ENCODE assay signal across 10 cellular contexts in the genomic region with DNA sequence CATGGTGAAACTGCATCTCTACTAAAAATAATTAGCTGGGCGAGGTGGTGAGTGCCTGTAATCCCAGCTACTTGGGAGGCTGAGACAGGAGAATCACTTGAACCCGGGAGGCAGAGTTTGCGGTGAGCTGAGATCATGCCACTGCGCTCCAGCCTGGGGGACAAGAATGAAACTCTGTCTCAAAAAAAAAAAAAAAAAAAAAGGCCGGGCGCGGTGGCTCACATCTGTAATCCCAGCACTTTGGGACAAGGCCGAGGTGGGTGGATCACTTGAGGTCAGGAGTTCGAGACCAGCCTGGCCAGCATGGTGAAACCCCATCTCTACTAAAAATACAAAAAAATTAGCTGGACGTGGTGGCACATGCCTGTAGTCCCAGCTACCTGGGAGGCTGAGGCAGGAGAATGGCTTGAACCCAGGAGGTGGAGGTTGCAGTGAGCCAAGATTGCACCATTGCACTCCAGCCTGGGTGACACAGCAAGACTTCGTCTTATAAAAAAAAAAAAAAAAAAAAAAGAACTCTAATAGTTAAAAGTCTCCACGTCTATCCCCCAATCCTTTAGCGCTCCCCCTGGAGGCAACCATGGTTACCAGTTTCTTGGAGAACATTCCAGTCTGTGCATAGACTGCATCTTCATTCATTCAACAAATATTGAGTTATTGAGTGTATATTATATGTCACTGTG. TPM values are rescaled to one million over a fixed set of nuclear protein-coding genes. Genes with fewer than 3 reads are reported as not detected.
DNase-seq lines count a peak whose midpoint lies in the region; ATAC-seq, FAIRE-seq and TF ChIP-seq lines count a peak whose summit lies in the region.
"Not testable (repeated sequence)": the region's sequence is repeated elsewhere in the genome, so short reads cannot be mapped to it uniquely, and the experiment has no call there.
"Had no signal": no experiment of that assay in that cellular context is flagged by ENCODE, and none has a peak within 500 bp of the region (broad histone marks: within the 10 kb centered on the region; RNA-seq: fewer than 3 reads in every experiment).

No MANE protein-coding gene starts in this region.

- H3K18ac ChIP-seq in mesenchymal stem cell (ENCODE audit: low read depth in 1 of 2, low read length in 2 of 2), result not testable (repeated sequence)

- H3K9ac ChIP-seq in BLaER1 treated with 17β-estradiol and CSF1 and Interleukin-3, amounts not matched to agents 10 nM and 100 nM, result 0 out of 22 replicates have a peak overlapping the region, but pooled peaks of 2 of the 11 experiments have one; percentile 3 to 24
- H3K9ac ChIP-seq in SK-N-SH; GM12878 (ENCODE audit: control insufficient read depth, insufficient read depth, low read length): not testable (repeated sequence)
- H3K9ac ChIP-seq in mesenchymal stem cell (ENCODE audit: low read length), result peak overlapping the region; percentile 30

- not testable (repeated sequence) for H3K4me3 ChIP-seq in BLaER1 treated with 17β-estradiol and CSF1 and Interleukin-3, amounts not matched to agents 10 nM and 100 nM; SK-N-SH (ENCODE audit: low read depth in 2 of 2, low read length in 1 of 2); GM12878; mesenchymal stem cell (ENCODE audit: insufficient read depth in 1 of 2, low read depth in 1 of 2, low read length in 2 of 2); stomach

- H2AK5ac ChIP-seq in mesenchymal stem cell (ENCODE audit: low read length, severe bottlenecking), result not testable (repeated sequence)

- intact Hi-C loops in GM12878 (cut with micrococcal nuclease; ENCODE audit: unreplicated experiment); stomach (cut with DNase I; ENCODE audit: low total_unique reads): not testable (repeated sequence)

- TF ChIP-seq POLR2A in GM12878 (IDR thresholded peaks at IDR 0.05; ENCODE audit: low read depth, low read length); stomach (IDR thresholded peaks at IDR 0.05): not testable (repeated sequence)

- DNase-seq in HCEC 1CT, result peak; percentile 78
- DNase-seq in NCI-H2227 treated with DMSO at 0.1 percent for 48 hours (lab: John Stamatoyannopoulos, UW), result peak; percentile 17
- not testable (repeated sequence) for DNase-seq in SK-N-SH; GM12878 (ENCODE audit: low read depth, low spot score)
- peak; percentile 76 for DNase-seq in fibroblast of the conjunctiva (ENCODE audit: low read depth)
- peak; percentile 89 for DNase-seq in mesenchymal stem cell
- DNase-seq in stomach, result peak; percentile 59

- H2AFZ ChIP-seq in SK-N-SH (ENCODE audit: low read depth); GM12878 (ENCODE audit: control insufficient read depth, low read depth, low read length); mesenchymal stem cell (ENCODE audit: low read depth, low read length): not testable (repeated sequence)

- TF ChIP-seq RAD21 in SK-N-SH (IDR thresholded peaks at IDR 0.05; ENCODE audit: low read length), result peak; percentile 39; the same call in 1 of the 2 replicates
- not testable (repeated sequence) for TF ChIP-seq RAD21 in GM12878 (IDR thresholded peaks at IDR 0.05; ENCODE audit: insufficient read depth, low read depth, low read length)

- WGBS in SK-N-SH (ENCODE audit: low lambda C conversion rate), result 69% methylated on average over 13 of the region's 13 CpGs
- WGBS in GM12878 (ENCODE audit: insufficient coverage, insufficient replicate concordance, low lambda C conversion rate, missing lambda C conversion rate), result 63% methylated on average over 10 of the region's 13 CpGs
- 71% methylated on average over 5 of the region's 13 CpGs for WGBS in mesenchymal stem cell
- WGBS in stomach, 5 donors, result 53 to 66% (median 57%) methylated on average over 12 to 13 of the region's 13 CpGs

- H2BK5ac ChIP-seq in mesenchymal stem cell (ENCODE audit: low read depth, low read length, poor library complexity, severe bottlenecking), result not testable (repeated sequence)

- H3K14ac ChIP-seq in mesenchymal stem cell (ENCODE audit: low read length in 2 of 2), result not testable (repeated sequence)

- CTCF ChIA-PET in SK-N-SH (lab: Yijun Ruan, JAX), result interaction anchor here (0.7 to 14.0 kb wide), 15 partner anchors 19 to 326 kb away, joined by 3 to 640 read pairs (median 5); partner anchors contain the start of genes ADAM15, CKS1B, FLAD1 and PBXIP1
- CTCF ChIA-PET in GM12878 (lab: Yijun Ruan, JAX), result interaction anchor here (0.6 to 11.0 kb wide), 9 partner anchors 17 to 436 kb away, joined by 3 to 226 read pairs (median 3); partner anchors contain the start of genes ADAM15, CKS1B, FLAD1 and PBXIP1

- not testable (repeated sequence) for H3K9me3 ChIP-seq in BLaER1 treated with 17β-estradiol and CSF1 and Interleukin-3, amounts not matched to agents 10 nM and 100 nM (replicated peaks in 1 of 11); SK-N-SH; GM12878 (replicated peaks; ENCODE audit: control insufficient read depth, insufficient read depth, low read length); mesenchymal stem cell (ENCODE audit: control insufficient read depth, low read length); stomach

- H3K79me1 ChIP-seq in mesenchymal stem cell (replicated peaks; ENCODE audit: low read length, poor library complexity, severe bottlenecking), result not testable (repeated sequence)

- peaks cover 0 to 10% (median 4%) of the 10 kb centered on the region in 11 experiments; a peak in 9 of 22 replicates for H4K20me1 ChIP-seq in BLaER1 treated with 17β-estradiol and CSF1 and Interleukin-3, amounts not matched to agents 10 nM and 100 nM
- H4K20me1 ChIP-seq in SK-N-SH (ENCODE audit: insufficient read depth); GM12878 (ENCODE audit: control insufficient read depth, insufficient read depth): not testable (repeated sequence)

- peaks cover 67 to 81% (median 77%) of the 10 kb centered on the region in 10 experiments for H3K4me1 ChIP-seq in BLaER1 treated with 17β-estradiol and CSF1 and Interleukin-3, amounts not matched to agents 10 nM and 100 nM
- H3K4me1 ChIP-seq in SK-N-SH (ENCODE audit: control insufficient read depth in 1 of 2, insufficient read depth in 2 of 2, low read depth in 1 of 2, low read length in 1 of 2) (peaks cover 13 to 27% of the 10 kb centered on the region in 2 experiments), GM12878 (ENCODE audit: control insufficient read depth, insufficient read depth, low read length) (peaks cover 12% of the 10 kb centered on the region), mesenchymal stem cell (ENCODE audit: control insufficient read depth, insufficient read depth, low read depth, low read length) (peaks cover 27% of the 10 kb centered on the region), stomach (peaks cover 25 to 51% (median 33%) of the 10 kb centered on the region in 4 donors)

- H3F3A ChIP-seq in SK-N-SH (replicated peaks; ENCODE audit: insufficient read depth), result peaks cover 14% of the 10 kb centered on the region

- not testable (repeated sequence) for ATAC-seq in GM12878

- TF ChIP-seq CTCF in SK-N-SH (IDR thresholded peaks at IDR 0.05) (peak; percentile 67), GM12878 (IDR thresholded peaks at IDR 0.05 in 2 of 3, conservative IDR thresholded peaks at IDR 0.05 in 1 of 3; ENCODE audit: control insufficient read depth in 2 of 3, extremely low read depth in 1 of 3, insufficient read depth in 1 of 3, low read depth in 3 of 3, low read length in 3 of 3) (peak in 1 of 3 experiments; percentile 28; a peak in 3 of 6 replicates), stomach (IDR thresholded peaks at IDR 0.05) (peak in 3 of 7 experiments; percentile 28 to 39 (median 30))

- H4K91ac ChIP-seq in mesenchymal stem cell (ENCODE audit: low read length), result not testable (repeated sequence)

- H3K9me2 ChIP-seq in SK-N-SH, result not testable (repeated sequence)

- TF ChIP-seq EP300 in SK-N-SH (IDR thresholded peaks at IDR 0.05; ENCODE audit: borderline replicate concordance in 1 of 2, low read depth in 1 of 2, low read length in 1 of 2), result peak in 1 of 2 experiments; percentile 11; a peak in 1 of 4 replicates
- TF ChIP-seq EP300 in GM12878 (IDR thresholded peaks at IDR 0.05; ENCODE audit: borderline replicate concordance in 1 of 2, control insufficient read depth in 1 of 2, low read depth in 2 of 2, low read length in 2 of 2); stomach (IDR thresholded peaks at IDR 0.05): not testable (repeated sequence)

- not testable (repeated sequence) for BruUV-seq in GM12878 (replicated peaks; lab: Mats Ljungman, UMichigan)

- H2BK15ac ChIP-seq in mesenchymal stem cell (ENCODE audit: low read depth, poor library complexity, severe bottlenecking), result not testable (repeated sequence)

- H3K36me3 ChIP-seq in BLaER1 treated with 17β-estradiol and CSF1 and Interleukin-3, amounts not matched to agents 10 nM and 100 nM, result peaks cover 5 to 23% (median 13%) of the 10 kb centered on the region in 11 experiments
- not testable (repeated sequence) for H3K36me3 ChIP-seq in SK-N-SH (replicated peaks in 1 of 2; ENCODE audit: control insufficient read depth in 1 of 2, insufficient read depth in 2 of 2, low read length in 1 of 2); GM12878 (ENCODE audit: control insufficient read depth in 2 of 2, insufficient read depth in 2 of 2, low read length in 1 of 2)
- H3K36me3 ChIP-seq in mesenchymal stem cell (ENCODE audit: control insufficient read depth in 1 of 2, insufficient read depth in 2 of 2, low read depth in 1 of 2, low read length in 2 of 2) (peaks cover 10 to 14% of the 10 kb centered on the region in 2 experiments), stomach (peaks cover 0 to 25% (median 21%) of the 10 kb centered on the region in 4 donors)

- FAIRE-seq in GM12878 (lab: Jason Lieb, UNC), result not testable (repeated sequence)

- not testable (repeated sequence) for H3K23ac ChIP-seq in mesenchymal stem cell (ENCODE audit: low read length in 2 of 2)

- peak overlapping the region in 6 of 11 experiments; percentile 6 to 48 (median 30); a peak in 6 of 22 replicates for H3K27ac ChIP-seq in BLaER1 treated with 17β-estradiol and CSF1 and Interleukin-3, amounts not matched to agents 10 nM and 100 nM
- not testable (repeated sequence) for H3K27ac ChIP-seq in SK-N-SH (ENCODE audit: low read depth in 2 of 2, low read length in 1 of 2); GM12878 (ENCODE audit: control insufficient read depth, insufficient read depth); mesenchymal stem cell (ENCODE audit: low read length, poor library complexity, severe bottlenecking); stomach

- SMC1A ChIA-PET in GM12878 (lab: Charles Lee; ENCODE audit: uncharacterized antibody, unreplicated experiment), result interaction anchor here (0.7 to 8.1 kb wide), 9 partner anchors 12 to 1071 kb away, joined by 3 to 69 read pairs (median 4); partner anchors contain the start of genes CKS1B, FLAD1 and PBXIP1

- H2BK12ac ChIP-seq in mesenchymal stem cell (ENCODE audit: low read length in 2 of 2), result not testable (repeated sequence)

- H3K4me2 ChIP-seq in BLaER1 treated with 17β-estradiol and CSF1 and Interleukin-3, amounts not matched to agents 10 nM and 100 nM, result peak overlapping the region; percentile 42 to 100 (median 59); a peak in 20 of 22 replicates
- not testable (repeated sequence) for H3K4me2 ChIP-seq in SK-N-SH; GM12878 (ENCODE audit: control insufficient read depth, insufficient read depth); mesenchymal stem cell (ENCODE audit: low read length, poor library complexity, severe bottlenecking)

- H3K79me2 ChIP-seq in SK-N-SH (ENCODE audit: insufficient read depth); GM12878 (ENCODE audit: control insufficient read depth, insufficient read depth, low read length): not testable (repeated sequence)

- not testable (repeated sequence) for H2BK120ac ChIP-seq in mesenchymal stem cell (ENCODE audit: low read depth, low read length)

- RAD21 ChIA-PET in GM12878 (lab: Charles Lee; ENCODE audit: unreplicated experiment), result interaction anchor here (0.7 to 1.4 kb wide), 2 partner anchors 25 to 26 kb away, joined by 5 to 6 read pairs; partner anchors contain the start of gene SHC1

- H3K4ac ChIP-seq in mesenchymal stem cell (ENCODE audit: low read depth in 1 of 2, low read length in 2 of 2), result not testable (repeated sequence)

- in situ Hi-C loops in GM12878 (cut with MboI), result not testable (repeated sequence)

- POLR2A ChIA-PET in SK-N-SH (lab: Yijun Ruan, JAX), result interaction anchor here (1.2 to 3.9 kb wide), 4 partner anchors 16 to 34 kb away, joined by 3 to 16 read pairs (median 5); partner anchors contain the start of genes PYGO2 and SHC1
- POLR2A ChIA-PET in GM12878 (lab: Charles Lee), result interaction anchor here (0.6 to 3.4 kb wide), 8 partner anchors 12 to 509 kb away, joined by 3 to 13 read pairs (median 6); partner anchors contain the start of genes FLAD1 and PBXIP1

- H3K27me3 ChIP-seq in BLaER1 treated with 17β-estradiol and CSF1 and Interleukin-3, amounts not matched to agents 10 nM and 100 nM; SK-N-SH (ENCODE audit: insufficient read depth); GM12878 (replicated peaks in 1 of 2; ENCODE audit: control insufficient read depth in 2 of 2, insufficient read depth in 2 of 2, low read length in 1 of 2); mesenchymal stem cell (ENCODE audit: control insufficient read depth in 1 of 2, insufficient read depth in 1 of 2, low read length in 2 of 2); stomach: not testable (repeated sequence)

- H4K8ac ChIP-seq in mesenchymal stem cell (ENCODE audit: low read length), result not testable (repeated sequence)

RNA-seq across cellular contexts. Expression of gene LENEP, which starts 2.1 kb away (rescaled TPM):
- polyA plus RNA-seq in SK-N-SH (2012; rRNA removed) (0.26 TPM in 1 of 2 replicates, not detected in the other), GM12878 (2011; rRNA removed) (not detected in 2 replicates), GM12878 (2014; fragmentation: Illumina TruSeq; extraction: Trizol) (not detected in 2 replicates), GM12878 (2014; fragmentation: Nextera tagmentation; extraction: Ambion mirVana) (not detected), GM12878 (2014; rRNA removed) (not detected in 2 replicates), GM12878 (2016; fragmentation: Nextera tagmentation; extraction: Ambion mirVana) (not detected), stomach (not detected)
- not detected in 2 replicates for polyA plus RNA-seq in SK-N-SH (2012; cell fraction: cytosol; rRNA removed)
- polyA plus RNA-seq in SK-N-SH (2012; cell fraction: nucleus; rRNA removed), result 0.13 and 0.40 TPM in 2 replicates
- total RNA-seq in GM12878 (2013; cell fraction: nucleolus; rRNA removed), result 2.4 and 3.5 TPM in 2 replicates
- total RNA-seq in GM12878 (2014; rRNA removed) (0.93 and 1.1 TPM in 2 replicates), GM12878 (2014; rRNA removed; fragmentation: Illumina TruSeq; extraction: Trizol) (0.27 and 0.88 TPM in 2 replicates), GM12878 (2021) (0.40 and 0.64 TPM in 2 replicates), stomach (10 to 100 TPM in 1 of 5 donors, 1 to 10 TPM in 1, not detected in 3; 1.1 to 11.6 TPM)
- not detected for polyA plus RNA-seq in GM12878 (2011; ENCODE audit: low read depth)
- not detected in 2 replicates for polyA plus RNA-seq in GM12878 (2011; cell fraction: cytosol; rRNA removed)
- polyA plus RNA-seq in GM12878 (2011; cell fraction: nucleus; rRNA removed), result 0.25 and 0.92 TPM in 2 replicates
- polyA plus RNA-seq in GM12878 (2012), result not detected in 2 replicates
- 2.0 and 2.7 TPM in 2 replicates for polyA minus RNA-seq in GM12878 (2011; rRNA and poly(A)+ RNA removed)
- polyA minus RNA-seq in GM12878 (2011; cell fraction: cytosol; rRNA and poly(A)+ RNA removed), result not detected in 2 replicates
- polyA minus RNA-seq in GM12878 (2011; cell fraction: nucleus; rRNA and poly(A)+ RNA removed), result 2.2 and 3.1 TPM in 2 replicates
- not detected for polyA plus RNA-seq in mesenchymal stem cell (2013, experiment 1 of 2)
- polyA plus RNA-seq in mesenchymal stem cell (2013, experiment 2 of 2), result not detected
- total RNA-seq: subcutaneous adipose tissue had no signal
- polyA plus RNA-seq: IgD-negative memory B cell had no signal

RNA-seq across cellular contexts. Expression of gene ZBTB7B, which starts 7.2 kb away (rescaled TPM):
- polyA plus RNA-seq in SK-N-SH (2012; rRNA removed) (15.7 and 22.1 TPM in 2 replicates), GM12878 (2011; rRNA removed) (9.1 and 20.6 TPM in 2 replicates), GM12878 (2014; fragmentation: Illumina TruSeq; extraction: Trizol) (2.8 and 9.2 TPM in 2 replicates), GM12878 (2014; fragmentation: Nextera tagmentation; extraction: Ambion mirVana) (under 1 TPM; 0.11 to 0.13 TPM), GM12878 (2014; rRNA removed) (33.0 and 33.5 TPM in 2 replicates), GM12878 (2016; fragmentation: Nextera tagmentation; extraction: Ambion mirVana) (1 to 10 TPM; 2.6 to 3.1 TPM), stomach (10 to 100 TPM; 29.6 to 39.5 (median 35.6) TPM)
- polyA plus RNA-seq in SK-N-SH (2012; cell fraction: cytosol; rRNA removed), result 5.6 and 9.5 TPM in 2 replicates
- 51.6 and 52.3 TPM in 2 replicates for polyA plus RNA-seq in SK-N-SH (2012; cell fraction: nucleus; rRNA removed)
- 35.3 and 35.9 TPM in 2 replicates for total RNA-seq in GM12878 (2013; cell fraction: nucleolus; rRNA removed)
- total RNA-seq in GM12878 (2014; rRNA removed) (26.8 and 28.1 TPM in 2 replicates), GM12878 (2014; rRNA removed; fragmentation: Illumina TruSeq; extraction: Trizol) (13.1 and 13.4 TPM in 2 replicates), GM12878 (2021) (42.0 and 44.9 TPM in 2 replicates), stomach (100 to 1,000 TPM in 1 of 5 donors, 10 to 100 TPM in 4; 32.3 to 134 (median 53.9) TPM)
- 3.9 TPM for polyA plus RNA-seq in GM12878 (2011; ENCODE audit: low read depth)
- polyA plus RNA-seq in GM12878 (2011; cell fraction: cytosol; rRNA removed), result 34.7 and 44.3 TPM in 2 replicates
- polyA plus RNA-seq in GM12878 (2011; cell fraction: nucleus; rRNA removed), result 81.0 and 98.7 TPM in 2 replicates
- 20.8 and 23.8 TPM in 2 replicates for polyA plus RNA-seq in GM12878 (2012)
- polyA minus RNA-seq in GM12878 (2011; rRNA and poly(A)+ RNA removed), result 12.2 and 29.8 TPM in 2 replicates
- polyA minus RNA-seq in GM12878 (2011; cell fraction: cytosol; rRNA and poly(A)+ RNA removed), result 14.4 and 19.2 TPM in 2 replicates
- polyA minus RNA-seq in GM12878 (2011; cell fraction: nucleus; rRNA and poly(A)+ RNA removed), result 14.1 and 24.6 TPM in 2 replicates
- polyA plus RNA-seq in mesenchymal stem cell (2013, experiment 1 of 2), result 18.3 TPM
- 18.3 TPM for polyA plus RNA-seq in mesenchymal stem cell (2013, experiment 2 of 2)

RNA-seq across cellular contexts. Expression of gene FLAD1, which starts 12.3 kb away (rescaled TPM):
- polyA plus RNA-seq in SK-N-SH (2012; rRNA removed) (50.8 and 56.2 TPM in 2 replicates), GM12878 (2011; rRNA removed) (22.0 and 39.2 TPM in 2 replicates), GM12878 (2014; fragmentation: Illumina TruSeq; extraction: Trizol) (29.9 and 51.6 TPM in 2 replicates), GM12878 (2014; fragmentation: Nextera tagmentation; extraction: Ambion mirVana) (10 to 100 TPM; 22.9 to 30.1 TPM), GM12878 (2014; rRNA removed) (78.7 and 85.7 TPM in 2 replicates), GM12878 (2016; fragmentation: Nextera tagmentation; extraction: Ambion mirVana) (10 to 100 TPM; 82.5 to 93.4 TPM), stomach (10 to 100 TPM; 31.4 to 43.8 (median 40.4) TPM)
- polyA plus RNA-seq in SK-N-SH (2012; cell fraction: cytosol; rRNA removed), result 21.8 and 32.1 TPM in 2 replicates
- polyA plus RNA-seq in SK-N-SH (2012; cell fraction: nucleus; rRNA removed), result 130 and 147 TPM in 2 replicates
- 28.4 and 33.1 TPM in 2 replicates for total RNA-seq in GM12878 (2013; cell fraction: nucleolus; rRNA removed)
- total RNA-seq in GM12878 (2014; rRNA removed) (64.2 and 68.7 TPM in 2 replicates), GM12878 (2014; rRNA removed; fragmentation: Illumina TruSeq; extraction: Trizol) (41.4 and 41.9 TPM in 2 replicates), GM12878 (2021) (53.6 and 61.5 TPM in 2 replicates), stomach (10 to 100 TPM; 14.1 to 76.5 (median 54.8) TPM)
- 25.9 TPM for polyA plus RNA-seq in GM12878 (2011; ENCODE audit: low read depth)
- polyA plus RNA-seq in GM12878 (2011; cell fraction: cytosol; rRNA removed), result 51.2 and 72.3 TPM in 2 replicates
- polyA plus RNA-seq in GM12878 (2011; cell fraction: nucleus; rRNA removed), result 74.9 and 79.0 TPM in 2 replicates
- polyA plus RNA-seq in GM12878 (2012), result 24.4 and 29.4 TPM in 2 replicates
- polyA minus RNA-seq in GM12878 (2011; rRNA and poly(A)+ RNA removed), result 40.4 and 64.8 TPM in 2 replicates
- polyA minus RNA-seq in GM12878 (2011; cell fraction: cytosol; rRNA and poly(A)+ RNA removed), result 16.8 and 23.3 TPM in 2 replicates
- polyA minus RNA-seq in GM12878 (2011; cell fraction: nucleus; rRNA and poly(A)+ RNA removed), result 18.7 and 27.7 TPM in 2 replicates
- 26.7 TPM for polyA plus RNA-seq in mesenchymal stem cell (2013, experiment 1 of 2)
- polyA plus RNA-seq in mesenchymal stem cell (2013, experiment 2 of 2), result 26.3 TPM

RNA-seq across cellular contexts. Expression of gene CKS1B, which starts 21.0 kb away (rescaled TPM):
- 256 and 308 TPM in 2 replicates for polyA plus RNA-seq in SK-N-SH (2012; rRNA removed)
- 286 and 340 TPM in 2 replicates for polyA plus RNA-seq in SK-N-SH (2012; cell fraction: cytosol; rRNA removed)
- 86.1 and 118 TPM in 2 replicates for polyA plus RNA-seq in SK-N-SH (2012; cell fraction: nucleus; rRNA removed)
- 19.6 and 23.8 TPM in 2 replicates for total RNA-seq in GM12878 (2013; cell fraction: nucleolus; rRNA removed)
- total RNA-seq in GM12878 (2014; rRNA removed), result 176 and 192 TPM in 2 replicates
- 168 and 170 TPM in 2 replicates for total RNA-seq in GM12878 (2014; rRNA removed; fragmentation: Illumina TruSeq; extraction: Trizol)
- 125 and 134 TPM in 2 replicates for total RNA-seq in GM12878 (2021)
- 366 TPM for polyA plus RNA-seq in GM12878 (2011; ENCODE audit: low read depth)
- 534 and 543 TPM in 2 replicates for polyA plus RNA-seq in GM12878 (2011; rRNA removed)
- 498 and 551 TPM in 2 replicates for polyA plus RNA-seq in GM12878 (2011; cell fraction: cytosol; rRNA removed)
- 223 and 288 TPM in 2 replicates for polyA plus RNA-seq in GM12878 (2011; cell fraction: nucleus; rRNA removed)
- 190 and 203 TPM in 2 replicates for polyA plus RNA-seq in GM12878 (2012)
- 316 and 394 TPM in 2 replicates for polyA plus RNA-seq in GM12878 (2014; fragmentation: Illumina TruSeq; extraction: Trizol)
- polyA plus RNA-seq in GM12878 (2014; fragmentation: Nextera tagmentation; extraction: Ambion mirVana), result 100 to 1,000 TPM; 598 to 608 TPM
- polyA plus RNA-seq in GM12878 (2014; rRNA removed), result 214 and 229 TPM in 2 replicates
- 100 to 1,000 TPM; 411 to 419 TPM for polyA plus RNA-seq in GM12878 (2016; fragmentation: Nextera tagmentation; extraction: Ambion mirVana)
- polyA minus RNA-seq in GM12878 (2011; rRNA and poly(A)+ RNA removed), result 221 and 229 TPM in 2 replicates
- 41.8 and 54.5 TPM in 2 replicates for polyA minus RNA-seq in GM12878 (2011; cell fraction: cytosol; rRNA and poly(A)+ RNA removed)
- polyA minus RNA-seq in GM12878 (2011; cell fraction: nucleus; rRNA and poly(A)+ RNA removed), result 32.4 and 34.0 TPM in 2 replicates
- polyA plus RNA-seq in mesenchymal stem cell (2013, experiment 1 of 2), result 48.2 TPM
- polyA plus RNA-seq in mesenchymal stem cell (2013, experiment 2 of 2), result 48.8 TPM
- 10 to 100 TPM in 2 of 5 donors, 1 to 10 TPM in 3; 4.7 to 36.1 (median 5.2) TPM for total RNA-seq in stomach
- 10 to 100 TPM; 40.9 to 73.3 (median 63.9) TPM for polyA plus RNA-seq in stomach

RNA-seq across cellular contexts. Expression of gene SHC1, which starts 24.9 kb away (rescaled TPM):
- 338 and 395 TPM in 2 replicates for polyA plus RNA-seq in SK-N-SH (2012; rRNA removed)
- 199 and 274 TPM in 2 replicates for polyA plus RNA-seq in SK-N-SH (2012; cell fraction: cytosol; rRNA removed)
- 1,066 and 1,388 TPM in 2 replicates for polyA plus RNA-seq in SK-N-SH (2012; cell fraction: nucleus; rRNA removed)
- 28.2 and 32.6 TPM in 2 replicates for total RNA-seq in GM12878 (2013; cell fraction: nucleolus; rRNA removed)
- total RNA-seq in GM12878 (2014; rRNA removed), result 22.2 and 24.7 TPM in 2 replicates
- total RNA-seq in GM12878 (2014; rRNA removed; fragmentation: Illumina TruSeq; extraction: Trizol), result 15.1 and 16.7 TPM in 2 replicates
- total RNA-seq in GM12878 (2021), result 36.5 and 38.3 TPM in 2 replicates
- polyA plus RNA-seq in GM12878 (2011; ENCODE audit: low read depth), result 20.5 TPM
- 25.8 and 49.3 TPM in 2 replicates for polyA plus RNA-seq in GM12878 (2011; rRNA removed)
- polyA plus RNA-seq in GM12878 (2011; cell fraction: cytosol; rRNA removed), result 43.4 and 48.7 TPM in 2 replicates
- 89.2 and 106 TPM in 2 replicates for polyA plus RNA-seq in GM12878 (2011; cell fraction: nucleus; rRNA removed)
- polyA plus RNA-seq in GM12878 (2012), result 21.0 and 29.9 TPM in 2 replicates
- 47.3 and 67.3 TPM in 2 replicates for polyA plus RNA-seq in GM12878 (2014; fragmentation: Illumina TruSeq; extraction: Trizol)
- polyA plus RNA-seq in GM12878 (2014; fragmentation: Nextera tagmentation; extraction: Ambion mirVana), result 1 to 10 TPM; 2.6 to 3.7 TPM
- 35.0 and 35.4 TPM in 2 replicates for polyA plus RNA-seq in GM12878 (2014; rRNA removed)
- 10 to 100 TPM; 24.9 to 25.5 TPM for polyA plus RNA-seq in GM12878 (2016; fragmentation: Nextera tagmentation; extraction: Ambion mirVana)
- polyA minus RNA-seq in GM12878 (2011; rRNA and poly(A)+ RNA removed), result 35.0 and 41.1 TPM in 2 replicates
- polyA minus RNA-seq in GM12878 (2011; cell fraction: cytosol; rRNA and poly(A)+ RNA removed), result 13.8 and 21.9 TPM in 2 replicates
- polyA minus RNA-seq in GM12878 (2011; cell fraction: nucleus; rRNA and poly(A)+ RNA removed), result 14.7 and 25.1 TPM in 2 replicates
- 352 TPM for polyA plus RNA-seq in mesenchymal stem cell (2013, experiment 1 of 2)
- polyA plus RNA-seq in mesenchymal stem cell (2013, experiment 2 of 2), result 344 TPM
- 10 to 100 TPM; 23.2 to 81.1 (median 59.6) TPM for total RNA-seq in stomach
- 10 to 100 TPM; 43.7 to 58.8 (median 56.1) TPM for polyA plus RNA-seq in stomach
